ENCODE assay signal across 1 cellular context in genomic region chr19:38039966-38040365, GRCh38.
TF ChIP-seq lines count a peak whose summit lies in the region.

No MANE protein-coding gene starts in this region.

TF ChIP-seq in A549, 52 proteins besides CTCF, POLR2A, EP300 and RAD21 (continued from another document):
- TF ChIP-seq FOSL2 (IDR thresholded peaks at IDR 0.05) (peak; percentile 57), FOSL2 (CRISPR knock-in tag; IDR thresholded peaks at IDR 0.05) (peak; percentile 92), NPAS2 (CRISPR knock-in tag; IDR thresholded peaks at IDR 0.05; ENCODE audit: borderline replicate concordance) (no peak), CEBPB (IDR thresholded peaks at IDR 0.05) (no peak), ZFP36 (IDR thresholded peaks at IDR 0.05; ENCODE audit: borderline replicate concordance, partially characterized antibody) (no peak), EHMT2 (IDR thresholded peaks at IDR 0.05; ENCODE audit: low read depth) (no peak), ELK1 (IDR thresholded peaks at IDR 0.05; ENCODE audit: low read depth, low read length) (no peak), JUNB (IDR thresholded peaks at IDR 0.05) (no peak), HEYL (CRISPR knock-in tag; IDR thresholded peaks at IDR 0.05) (no peak), HDAC2 (IDR thresholded peaks at IDR 0.05) (no peak), POLR2AphosphoS2 (conservative IDR thresholded peaks at IDR 0.05; ENCODE audit: low read length) (no peak), BCL3 (IDR thresholded peaks at IDR 0.05) (no peak), SREBF2 (IDR thresholded peaks at IDR 0.05) (no peak), REST (IDR thresholded peaks at IDR 0.05) (no peak), GATA3 (IDR thresholded peaks at IDR 0.05; ENCODE audit: borderline replicate concordance) (no peak), PHF8 (IDR thresholded peaks at IDR 0.05; ENCODE audit: borderline replicate concordance, low read depth) (no peak), CBX8 (IDR thresholded peaks at IDR 0.05) (no peak), SMC3 (IDR thresholded peaks at IDR 0.05) (no peak), EHF (CRISPR knock-in tag; IDR thresholded peaks at IDR 0.05) (no peak), NR3C1 (IDR thresholded peaks at IDR 0.05) (no peak), MAZ (IDR thresholded peaks at IDR 0.05; ENCODE audit: borderline replicate concordance, low read depth, low read length) (no peak), E2F6 (IDR thresholded peaks at IDR 0.05; ENCODE audit: borderline replicate concordance, low read depth) (no peak), ESRRA (IDR thresholded peaks at IDR 0.05; ENCODE audit: borderline replicate concordance, low read length) (no peak), HOXB13 (CRISPR knock-in tag; IDR thresholded peaks at IDR 0.05; ENCODE audit: low read depth) (0 out of 2 replicates have a peak, but pooled peaks have one; percentile 38), HOXB5 (CRISPR knock-in tag; IDR thresholded peaks at IDR 0.05) (no peak), ZC3H11A (IDR thresholded peaks at IDR 0.05) (no peak), FOSB (CRISPR knock-in tag; IDR thresholded peaks at IDR 0.05) (peak; percentile 79; the same call in 1 of the 2 replicates), MAFK (IDR thresholded peaks at IDR 0.05; ENCODE audit: partially characterized antibody) (no peak)
